Comparison of ENCODE assay signal across 1 cellular context in genomic region chr22:23750744-23751440, GRCh38.
TF ChIP-seq lines count a peak whose summit lies in the region.

Gene ZNF70 (minus strand): TSS chr22:23751112. CDS start chr22:23745140, 5,972 bp downstream.

TF ChIP-seq in WTC11, 78 proteins besides CTCF, POLR2A, EP300 and RAD21 (continued from another document):
- 0 out of 2 replicates have a peak, but pooled peaks have one; percentile 17 for TF ChIP-seq FOXP4 (CRISPR knock-in tag; IDR thresholded peaks at IDR 0.05)
- TF ChIP-seq ATF1 (CRISPR knock-in tag; IDR thresholded peaks at IDR 0.05), result no peak
- no peak for TF ChIP-seq NFATC4 (CRISPR knock-in tag; IDR thresholded peaks at IDR 0.05)
- peak; percentile 57; the same call in 1 of the 2 replicates for TF ChIP-seq HMGXB4 (CRISPR knock-in tag; IDR thresholded peaks at IDR 0.05)
- peak; percentile 83 for TF ChIP-seq ETV6 (CRISPR knock-in tag; IDR thresholded peaks at IDR 0.05)
- no peak for TF ChIP-seq TP53 (CRISPR knock-in tag; IDR thresholded peaks at IDR 0.05)
- no peak for TF ChIP-seq ZNF138 (CRISPR knock-in tag; conservative IDR thresholded peaks at IDR 0.05)
- TF ChIP-seq ZNF423 (CRISPR knock-in tag; IDR thresholded peaks at IDR 0.05), result no peak
- no peak for TF ChIP-seq MYBL2 (CRISPR knock-in tag; IDR thresholded peaks at IDR 0.05)
